Comparison of ENCODE assay signal across 1 cellular context in genomic region chr10:12790270-12790669, GRCh38.
A peak's percentile ranks its signal among the peaks of the same experiment; 100 is the strongest.
TF ChIP-seq lines count a peak whose summit lies in the region.

No MANE protein-coding gene starts in this region.

TF ChIP-seq in HepG2, 621 proteins besides CTCF, POLR2A, EP300 and RAD21 (continued from another document):
- no peak for TF ChIP-seq ZNF18 (CRISPR knock-in tag; IDR thresholded peaks at IDR 0.05; ENCODE audit: insufficient replicate concordance)
- no peak for TF ChIP-seq ZNF224 (CRISPR knock-in tag; IDR thresholded peaks at IDR 0.05)
- no peak for TF ChIP-seq ZNF878 (CRISPR knock-in tag; IDR thresholded peaks at IDR 0.05)
- peak; percentile 94 for TF ChIP-seq CREB1 (IDR thresholded peaks at IDR 0.05)
- no peak for TF ChIP-seq CREB1 (CRISPR knock-in tag; IDR thresholded peaks at IDR 0.05)
- TF ChIP-seq ZNF501 (CRISPR knock-in tag; IDR thresholded peaks at IDR 0.05): no peak
- TF ChIP-seq GRHL1 (CRISPR knock-in tag; conservative IDR thresholded peaks at IDR 0.05): no peak
